In genomic region chr9:131012023-131012334, GRCh38 we compare ENCODE assay signal across 28 cellular contexts. TPM values are rescaled to one million over a fixed set of nuclear protein-coding genes. Genes with fewer than 3 reads are reported as not detected.
DNase-seq lines count a peak whose midpoint lies in the region; ATAC-seq, FAIRE-seq and TF ChIP-seq lines count a peak whose summit lies in the region.
"Had no signal": no experiment of that assay in that cellular context is flagged by ENCODE, and none has a peak within 500 bp of the region (broad histone marks: within the 10 kb centered on the region; RNA-seq: fewer than 3 reads in every experiment).

No MANE protein-coding gene starts in this region.

- DNase-seq in amniotic epithelial cell (ENCODE audit: low read depth) (peak; percentile 29), kidney (no peak), smooth muscle cell (lab: John Stamatoyannopoulos, UW; ENCODE audit: unreplicated experiment) (no peak), cortex of kidney (lab: John Stamatoyannopoulos, UW) (no peak), amniotic stem cell (lab: John Stamatoyannopoulos, UW) (no peak), germinal center (ENCODE audit: low spot score) (no peak)
- DNase-seq: activated CD4-positive, alpha-beta T cell treated with anti-CD3 and anti-CD28 coated beads, Interleukin-2, amount 10 ng/mL, durations not matched to agents 7 days and 5 days; activated naive CD4-positive, alpha-beta T cell treated with Interleukin-2 at 50 U/mL for 16 hours; activated T-cell treated with anti-CD3 and anti-CD28 coated beads, Interleukin-2, amount 50 U/mL, for 48 hours; anterior cingulate cortex; C1 segment of cervical spinal cord; caudate nucleus; dorsolateral prefrontal cortex; head of caudate nucleus; left lung; midbrain; natural killer cell; NCI-H187 treated with DMSO at 0.1 percent for 48 hours; NCI-H526 treated with DMSO at 0.1 percent for 48 hours; RPMI8226; stimulated activated naive CD4-positive, alpha-beta T cell treated with Interleukin-2 at 50 U/mL for 16 hours; thyroid gland had no signal

- peaks cover 30% of the 10 kb centered on the region for H3K4me1 ChIP-seq in HUES48 (ENCODE audit: control insufficient read depth, insufficient read depth, low read length)
- peaks cover 0 to 4% of the 10 kb centered on the region in 2 donors for H3K4me1 ChIP-seq in kidney (ENCODE audit: control insufficient read depth in 1 of 2, insufficient read depth in 1 of 2, low read depth in 1 of 2, low read length in 2 of 2)
- peaks cover 12% of the 10 kb centered on the region for H3K4me1 ChIP-seq in smooth muscle cell (ENCODE audit: low read depth)
- H3K4me1 ChIP-seq: parathyroid adenoma had no signal

- no peak overlapping the region for H3K4me3 ChIP-seq in HUES48 (ENCODE audit: low read depth, low read length)
- no peak overlapping the region for H3K4me3 ChIP-seq in kidney (ENCODE audit: low read length in 2 of 2)
- H3K4me3 ChIP-seq in smooth muscle cell = peak overlapping the region; percentile 14
- H3K4me3 ChIP-seq: dorsolateral prefrontal cortex, left lung, right atrium auricular region, thyroid gland had no signal

- H3K79me2 ChIP-seq in smooth muscle cell (ENCODE audit: low read depth) = peaks cover 10% of the 10 kb centered on the region
- H3K79me2 ChIP-seq: parathyroid adenoma had no signal

- FAIRE-seq in kidney (lab: Jason Lieb, UNC) = no peak

- peak overlapping the region; percentile 64 for H2AFZ ChIP-seq in smooth muscle cell (ENCODE audit: low read depth)
- H2AFZ ChIP-seq: parathyroid adenoma had no signal

- H3K27me3 ChIP-seq in HUES48 (ENCODE audit: control insufficient read depth, insufficient read depth, low read length) (peaks cover 7% of the 10 kb centered on the region), smooth muscle cell (ENCODE audit: low read depth) (no peaks in the 10 kb centered on the region)
- H3K27me3 ChIP-seq: thyroid gland had no signal

- H3K9ac ChIP-seq in HUES48 (ENCODE audit: low read depth, low read length) (no peak overlapping the region), kidney (ENCODE audit: low read length in 2 of 2) (no peak overlapping the region), smooth muscle cell (ENCODE audit: low read depth) (peak overlapping the region; percentile 75)
- H3K9ac ChIP-seq: parathyroid adenoma had no signal

- H3K9me3 ChIP-seq in HUES48 (ENCODE audit: control insufficient read depth, insufficient read depth, low read length) (no peaks in the 10 kb centered on the region), kidney (ENCODE audit: control insufficient read depth in 1 of 2, low read length in 2 of 2) (no peaks in the 10 kb centered on the region), smooth muscle cell (replicated peaks; ENCODE audit: low read depth) (no peaks in the 10 kb centered on the region)
- H3K9me3 ChIP-seq: left lung, right atrium auricular region, thyroid gland had no signal

- H3K27ac ChIP-seq in HUES48 (ENCODE audit: low read depth, low read length) (peak overlapping the region; percentile 47), kidney (ENCODE audit: low read depth in 2 of 2, low read length in 2 of 2) (peak overlapping the region; percentile 43 to 77), smooth muscle cell (ENCODE audit: low read depth) (peak overlapping the region; percentile 91)
- H3K27ac ChIP-seq: left lung, parathyroid adenoma, right atrium auricular region, thyroid gland had no signal

- H3F3A ChIP-seq in smooth muscle cell (ENCODE audit: low read depth) = peaks cover 9% of the 10 kb centered on the region

- intact Hi-C loops in kidney (cut with DNase I) = no loop called here

- H4K20me1 ChIP-seq in smooth muscle cell (ENCODE audit: low read depth) = no peaks in the 10 kb centered on the region

- 40% methylated on average over 6 of the region's 6 CpGs for WGBS in smooth muscle cell (ENCODE audit: low lambda C conversion rate)

- H3K36me3 ChIP-seq in HUES48 (ENCODE audit: control insufficient read depth, insufficient read depth, low read length) (peaks cover 5% of the 10 kb centered on the region; the same call in 1 of the 2 replicates), kidney (ENCODE audit: control insufficient read depth in 1 of 2, insufficient read depth in 2 of 2, low read length in 2 of 2) (no peaks in the 10 kb centered on the region), smooth muscle cell (ENCODE audit: low read depth) (no peaks in the 10 kb centered on the region)
- H3K36me3 ChIP-seq: left lung, right atrium auricular region, thyroid gland had no signal

- ATAC-seq in activated CD4-positive, CD25-positive, alpha-beta regulatory T cell treated with anti-CD3 and anti-CD28 coated beads, Interleukin-2, amount 50 U/mL, for 24 hours = no peak
- ATAC-seq: left lung had no signal

- H3K4me2 ChIP-seq in smooth muscle cell = peak overlapping the region; percentile 88

- TF ChIP-seq CTCF in kidney (IDR thresholded peaks at IDR 0.05; ENCODE audit: borderline replicate concordance, extremely low read depth, insufficient read depth) = no peak
- TF ChIP-seq CTCF in smooth muscle cell (IDR thresholded peaks at IDR 0.05; ENCODE audit: borderline replicate concordance, insufficient read depth, poor library complexity, severe bottlenecking) = no peak

RNA-seq across cellular contexts. Expression of gene LAMC3, which starts 3.0 kb away (rescaled TPM):
- total RNA-seq in kidney (13.8 TPM), smooth muscle cell (21.3 and 26.9 TPM in 2 replicates)
- polyA plus RNA-seq in kidney (ENCODE audit: insufficient read depth, low read depth, low replicate concordance) (13.4 TPM), smooth muscle cell (49.0 and 72.0 TPM in 2 replicates)
- total RNA-seq: LHCN-M2, natural killer cell had no signal
- polyA plus RNA-seq: AG04450 had no signal
